In genomic region chr1:112196731-112197130, GRCh38 we compare ENCODE assay signal across 33 cellular contexts.
"Had no signal": no experiment of that assay in that cellular context is flagged by ENCODE, and none has a peak within 500 bp of the region (broad histone marks: within the 10 kb centered on the region; RNA-seq: fewer than 3 reads in every experiment).

No MANE protein-coding gene starts in this region.

- H2AFZ ChIP-seq: neural progenitor cell, parathyroid adenoma had no signal

- H3K27ac ChIP-seq: breast epithelium, epithelial cell of prostate, esophagus squamous epithelium, neural progenitor cell, parathyroid adenoma, psoas muscle, sigmoid colon, stomach, suprapubic skin, tibial artery had no signal

- H3K9ac ChIP-seq: neural progenitor cell, parathyroid adenoma had no signal

- DNase-seq: activated CD4-positive, alpha-beta memory T cell treated with anti-CD3 and anti-CD28 coated beads for 36 hours; activated CD4-positive, alpha-beta T cell treated with anti-CD3 and anti-CD28 coated beads for 4 hours; activated CD4-positive, CD25-positive, alpha-beta regulatory T cell; activated CD8-positive, alpha-beta memory T cell treated with anti-CD3 and anti-CD28 coated beads, Interleukin-2, amount 50 U/mL, for 48 hours; activated naive CD8-positive, alpha-beta T cell treated with anti-CD3 and anti-CD28 coated beads, Interleukin-2, amount 50 U/mL, for 24 hours; activated T-cell treated with anti-CD3 and anti-CD28 coated beads, Interleukin-2, amount 50 U/mL, for 4 hours; esophagus squamous epithelium; hippocampal formation; left colon; naive B cell; occipital lobe; psoas muscle; sigmoid colon; stimulated activated CD4-positive, alpha-beta T cell treated with anti-CD3 and anti-CD28 coated beads, Interleukin-1b, Interleukin-23, amount 100 ng/mL, for 48 hours; stimulated activated CD4-positive, alpha-beta T cell treated with anti-CD3 and anti-CD28 coated beads, Interleukin-4, amount 100 ng/mL, for 4 hours; stimulated activated CD8-positive, alpha-beta memory T cell treated with anti-CD3 and anti-CD28 coated beads, Interleukin-4, amount 100 ng/mL, for 48 hours; stimulated activated naive B cell treated with anti-CD40 and anti-IgM and Interleukin-4, amounts not matched to agents 10 μg/mL and 1 μg/mL and 100 μg/mL, for 72 hours; stomach; T-helper 1 cell; tibial artery had no signal

- H3K9me3 Mint-ChIP-seq: activated T-helper 17 cell treated with anti-CD3 and anti-CD28 coated beads, Interleukin-2, amount 50 U/mL, for 72 hours; mesothelial cell of epicardium; neural progenitor cell; T-helper 2 cell treated with Interferon-gamma antibody and Interleukin-4, amounts not matched to agents 5 μg/mL and 100 μg/mL, for 36 hours had no signal

- H3K4me2 ChIP-seq: neural progenitor cell, smooth muscle cell had no signal

- H3K4me3 Mint-ChIP-seq: activated CD4-positive, alpha-beta memory T cell treated with anti-CD3 and anti-CD28 coated beads for 36 hours; activated naive CD4-positive, alpha-beta T cell treated with anti-CD3 and anti-CD28 coated beads, Interleukin-2, amount 50 U/mL, for 24 hours; activated naive CD8-positive, alpha-beta T cell treated with anti-CD3 and anti-CD28 coated beads, Interleukin-2, amount 50 U/mL, for 24 hours; activated T-cell treated with anti-CD3 and anti-CD28 coated beads, Interleukin-2, amount 50 U/mL, for 4 hours; activated T-helper 17 cell treated with anti-CD3 and anti-CD28 coated beads, Interleukin-2, amount 50 U/mL, for 72 hours; central memory CD8-positive, alpha-beta T cell; dendritic cell treated with granulocyte-macrophage colony-stimulating factor and Interleukin-4, amounts not matched to agents 40 ng/mL and 50 ng/mL, for 4 days; mesothelial cell of epicardium; naive B cell; neural progenitor cell; stimulated activated naive B cell treated with anti-CD40 and anti-IgM and Interleukin-4, amounts not matched to agents 10 μg/mL and 1 μg/mL and 100 μg/mL, for 72 hours; T-helper 2 cell treated with Interferon-gamma antibody and Interleukin-4, amounts not matched to agents 5 μg/mL and 100 μg/mL, for 36 hours had no signal

- H3K4me1 ChIP-seq: breast epithelium, esophagus squamous epithelium, neural progenitor cell, parathyroid adenoma, psoas muscle, sigmoid colon, stomach, suprapubic skin, tibial artery had no signal

- H3K27ac Mint-ChIP-seq: activated CD4-positive, alpha-beta memory T cell treated with anti-CD3 and anti-CD28 coated beads for 36 hours; activated naive CD4-positive, alpha-beta T cell treated with anti-CD3 and anti-CD28 coated beads, Interleukin-2, amount 50 U/mL, for 24 hours; activated naive CD8-positive, alpha-beta T cell treated with anti-CD3 and anti-CD28 coated beads, Interleukin-2, amount 50 U/mL, for 24 hours; activated T-helper 17 cell treated with anti-CD3 and anti-CD28 coated beads, Interleukin-2, amount 50 U/mL, for 72 hours; dendritic cell treated with granulocyte-macrophage colony-stimulating factor and Interleukin-4, amounts not matched to agents 40 ng/mL and 50 ng/mL, for 4 days; mesothelial cell of epicardium; neural progenitor cell; stimulated activated naive B cell treated with anti-CD40 and anti-IgM and Interleukin-4, amounts not matched to agents 10 μg/mL and 1 μg/mL and 100 μg/mL, for 72 hours; T-helper 2 cell treated with Interferon-gamma antibody and Interleukin-4, amounts not matched to agents 5 μg/mL and 100 μg/mL, for 36 hours had no signal

- ATAC-seq: activated naive CD8-positive, alpha-beta T cell treated with anti-CD3 and anti-CD28 coated beads, Interleukin-2, amount 50 U/mL, for 24 hours; activated T-cell treated with anti-CD3 and anti-CD28 coated beads, Interleukin-2, amount 50 U/mL, for 4 hours; left colon; psoas muscle; stimulated activated naive B cell treated with anti-CD40 and anti-IgM and Interleukin-4, amounts not matched to agents 10 μg/mL and 1 μg/mL and 100 μg/mL, for 72 hours had no signal

- H3K9me3 ChIP-seq: esophagus squamous epithelium, stomach, suprapubic skin, tibial artery had no signal

- H3K27me3 ChIP-seq: breast epithelium, esophagus squamous epithelium, neural progenitor cell, sigmoid colon, stomach, suprapubic skin, tibial artery had no signal

- H3K27me3 Mint-ChIP-seq: dendritic cell treated with granulocyte-macrophage colony-stimulating factor and Interleukin-4, amounts not matched to agents 40 ng/mL and 50 ng/mL, for 4 days; stimulated activated naive B cell treated with anti-CD40 and anti-IgM and Interleukin-4, amounts not matched to agents 10 μg/mL and 1 μg/mL and 100 μg/mL, for 72 hours had no signal

- FAIRE-seq: keratinocyte had no signal

- H3K36me3 Mint-ChIP-seq: activated CD4-positive, alpha-beta memory T cell treated with anti-CD3 and anti-CD28 coated beads for 36 hours; mesothelial cell of epicardium; neural progenitor cell; stimulated activated naive B cell treated with anti-CD40 and anti-IgM and Interleukin-4, amounts not matched to agents 10 μg/mL and 1 μg/mL and 100 μg/mL, for 72 hours had no signal

- H3K4me1 Mint-ChIP-seq: activated naive CD4-positive, alpha-beta T cell treated with anti-CD3 and anti-CD28 coated beads, Interleukin-2, amount 50 U/mL, for 24 hours; activated naive CD8-positive, alpha-beta T cell treated with anti-CD3 and anti-CD28 coated beads, Interleukin-2, amount 50 U/mL, for 24 hours; activated T-helper 17 cell treated with anti-CD3 and anti-CD28 coated beads, Interleukin-2, amount 50 U/mL, for 72 hours; central memory CD8-positive, alpha-beta T cell; mesothelial cell of epicardium; naive B cell; neural progenitor cell; stimulated activated naive B cell treated with anti-CD40 and anti-IgM and Interleukin-4, amounts not matched to agents 10 μg/mL and 1 μg/mL and 100 μg/mL, for 72 hours had no signal

- H3K36me3 ChIP-seq: breast epithelium, esophagus squamous epithelium, neural progenitor cell, sigmoid colon, stomach, suprapubic skin, tibial artery had no signal

- H3K4me3 ChIP-seq: breast epithelium, esophagus squamous epithelium, neural progenitor cell, psoas muscle, sigmoid colon, smooth muscle cell, stomach, suprapubic skin, tibial artery had no signal

- H3K79me2 ChIP-seq: parathyroid adenoma had no signal
